ENCODE assay signal across 28 cellular contexts in genomic region chr13:37816276-37816675, GRCh38. TPM values are rescaled to one million over a fixed set of nuclear protein-coding genes. Genes with fewer than 3 reads are reported as not detected.
"Had no signal": no experiment of that assay in that cellular context is flagged by ENCODE, and none has a peak within 500 bp of the region (broad histone marks: within the 10 kb centered on the region; RNA-seq: fewer than 3 reads in every experiment).

No MANE protein-coding gene starts in this region.

- H3K4me3 ChIP-seq: ascending aorta, colonic mucosa, esophagus squamous epithelium had no signal

- H3K27ac ChIP-seq: ascending aorta, colonic mucosa, epithelial cell of prostate, esophagus squamous epithelium had no signal

- H3K4me1 Mint-ChIP-seq: activated CD4-positive, alpha-beta T cell treated with anti-CD3 and anti-CD28 coated beads for 36 hours; activated CD4-positive, alpha-beta T cell treated with anti-CD3 and anti-CD28 coated beads, Interleukin-2, amount 10 ng/mL, durations not matched to agents 24 days and 14 days; activated CD8-positive, alpha-beta memory T cell treated with anti-CD3 and anti-CD28 coated beads, Interleukin-2, amount 10 ng/mL, durations not matched to agents 7 days and 5 days; activated naive CD4-positive, alpha-beta T cell treated with anti-CD3 and anti-CD28 coated beads, Interleukin-2, amount 10 ng/mL, durations not matched to agents 7 days and 5 days; activated naive CD8-positive, alpha-beta T cell treated with anti-CD3 and anti-CD28 coated beads, Interleukin-2, amount 10 ng/mL, durations not matched to agents 7 days and 5 days; brain had no signal

- ATAC-seq: activated CD4-positive, alpha-beta T cell treated with anti-CD3 and anti-CD28 coated beads for 36 hours; activated CD8-positive, alpha-beta memory T cell treated with anti-CD3 and anti-CD28 coated beads, Interleukin-2, amount 10 ng/mL, durations not matched to agents 7 days and 5 days; activated CD8-positive, alpha-beta T cell treated with anti-CD3 and anti-CD28 coated beads, Interleukin-2, amount 10 ng/mL, durations not matched to agents 7 days and 5 days; activated naive CD4-positive, alpha-beta T cell treated with anti-CD3 and anti-CD28 coated beads, Interleukin-2, amount 50 U/mL, for 72 hours had no signal

- H3K27ac Mint-ChIP-seq: activated CD4-positive, alpha-beta memory T cell treated with anti-CD3 and anti-CD28 coated beads for 36 hours; activated CD4-positive, alpha-beta T cell treated with anti-CD3 and anti-CD28 coated beads for 36 hours; activated CD4-positive, alpha-beta T cell treated with anti-CD3 and anti-CD28 coated beads, Interleukin-2, amount 10 ng/mL, durations not matched to agents 24 days and 14 days; activated CD8-positive, alpha-beta memory T cell treated with anti-CD3 and anti-CD28 coated beads, Interleukin-2, amount 10 ng/mL, durations not matched to agents 7 days and 5 days; activated CD8-positive, alpha-beta T cell treated with anti-CD3 and anti-CD28 coated beads, Interleukin-2, amount 10 ng/mL, durations not matched to agents 7 days and 5 days; activated naive CD4-positive, alpha-beta T cell treated with anti-CD3 and anti-CD28 coated beads, Interleukin-2, amount 10 ng/mL, durations not matched to agents 7 days and 5 days; activated naive CD4-positive, alpha-beta T cell treated with anti-CD3 and anti-CD28 coated beads, Interleukin-2, amount 50 U/mL, for 72 hours; activated naive CD8-positive, alpha-beta T cell treated with anti-CD3 and anti-CD28 coated beads, Interleukin-2, amount 10 ng/mL, durations not matched to agents 7 days and 5 days; brain had no signal

- DNase-seq: activated CD4-positive, alpha-beta memory T cell treated with anti-CD3 and anti-CD28 coated beads for 36 hours; activated CD4-positive, alpha-beta T cell treated with anti-CD3 and anti-CD28 coated beads for 36 hours; activated CD4-positive, alpha-beta T cell treated with anti-CD3 and anti-CD28 coated beads, Interleukin-2, amount 10 ng/mL, durations not matched to agents 24 days and 14 days; activated CD4-positive, CD25-positive, alpha-beta regulatory T cell; activated CD4-positive, CD25-positive, alpha-beta regulatory T cell treated with anti-CD3 and anti-CD28 coated beads, Interleukin-2, amount 50 U/mL, for 72 hours; activated CD8-positive, alpha-beta memory T cell treated with anti-CD3 and anti-CD28 coated beads, Interleukin-2, amount 10 ng/mL, durations not matched to agents 7 days and 5 days; activated CD8-positive, alpha-beta memory T cell treated with anti-CD3 and anti-CD28 coated beads, Interleukin-2, amount 50 U/mL, for 4 hours; activated CD8-positive, alpha-beta T cell treated with anti-CD3 and anti-CD28 coated beads, Interleukin-2, amount 10 ng/mL, durations not matched to agents 7 days and 5 days; activated gamma-delta T cell; activated naive CD4-positive, alpha-beta T cell; activated naive CD4-positive, alpha-beta T cell treated with anti-CD3 and anti-CD28 coated beads, Interleukin-2, amount 10 ng/mL, durations not matched to agents 7 days and 5 days; activated naive CD8-positive, alpha-beta T cell treated with anti-CD3 and anti-CD28 coated beads, Interleukin-2, amount 10 ng/mL, durations not matched to agents 7 days and 5 days; activated T-cell treated with anti-CD3 and anti-CD28 coated beads, Interleukin-2, amount 50 U/mL, for 1 hour; activated T-cell treated with anti-CD3 and anti-CD28 coated beads, Interleukin-2, amount 50 U/mL, for 48 hours; caudate nucleus; colonic mucosa; effector CD8-positive, alpha-beta T cell; esophagus squamous epithelium; foreskin fibroblast; head of caudate nucleus; hippocampal formation; T-helper 2 cell had no signal

- H3K36me3 ChIP-seq: ascending aorta, colonic mucosa, esophagus squamous epithelium had no signal

- H3K4me3 Mint-ChIP-seq: activated CD4-positive, alpha-beta memory T cell treated with anti-CD3 and anti-CD28 coated beads for 36 hours; activated CD4-positive, alpha-beta T cell treated with anti-CD3 and anti-CD28 coated beads for 36 hours; activated CD4-positive, alpha-beta T cell treated with anti-CD3 and anti-CD28 coated beads, Interleukin-2, amount 10 ng/mL, durations not matched to agents 24 days and 14 days; activated CD8-positive, alpha-beta memory T cell treated with anti-CD3 and anti-CD28 coated beads, Interleukin-2, amount 10 ng/mL, durations not matched to agents 7 days and 5 days; activated CD8-positive, alpha-beta T cell treated with anti-CD3 and anti-CD28 coated beads, Interleukin-2, amount 10 ng/mL, durations not matched to agents 7 days and 5 days; activated naive CD4-positive, alpha-beta T cell treated with anti-CD3 and anti-CD28 coated beads, Interleukin-2, amount 10 ng/mL, durations not matched to agents 7 days and 5 days; activated naive CD8-positive, alpha-beta T cell treated with anti-CD3 and anti-CD28 coated beads, Interleukin-2, amount 10 ng/mL, durations not matched to agents 7 days and 5 days; brain had no signal

- H3K36me3 Mint-ChIP-seq: activated CD4-positive, alpha-beta memory T cell treated with anti-CD3 and anti-CD28 coated beads for 36 hours; activated CD8-positive, alpha-beta memory T cell treated with anti-CD3 and anti-CD28 coated beads, Interleukin-2, amount 10 ng/mL, durations not matched to agents 7 days and 5 days; activated naive CD4-positive, alpha-beta T cell treated with anti-CD3 and anti-CD28 coated beads, Interleukin-2, amount 10 ng/mL, durations not matched to agents 7 days and 5 days; activated naive CD8-positive, alpha-beta T cell treated with anti-CD3 and anti-CD28 coated beads, Interleukin-2, amount 10 ng/mL, durations not matched to agents 7 days and 5 days had no signal

- H3K27me3 ChIP-seq: ascending aorta, colonic mucosa, esophagus squamous epithelium had no signal

- H3K27me3 Mint-ChIP-seq: activated CD4-positive, alpha-beta memory T cell treated with anti-CD3 and anti-CD28 coated beads for 36 hours; activated CD4-positive, alpha-beta T cell treated with anti-CD3 and anti-CD28 coated beads for 36 hours; activated CD4-positive, alpha-beta T cell treated with anti-CD3 and anti-CD28 coated beads, Interleukin-2, amount 10 ng/mL, durations not matched to agents 24 days and 14 days; activated CD8-positive, alpha-beta memory T cell treated with anti-CD3 and anti-CD28 coated beads, Interleukin-2, amount 10 ng/mL, durations not matched to agents 7 days and 5 days; activated naive CD4-positive, alpha-beta T cell treated with anti-CD3 and anti-CD28 coated beads, Interleukin-2, amount 10 ng/mL, durations not matched to agents 7 days and 5 days; activated naive CD8-positive, alpha-beta T cell treated with anti-CD3 and anti-CD28 coated beads, Interleukin-2, amount 10 ng/mL, durations not matched to agents 7 days and 5 days; brain had no signal

RNA-seq across cellular contexts. Expression of gene TRPC4, which starts 53.3 kb away (rescaled TPM):
- total RNA-seq: activated CD4-positive, alpha-beta memory T cell treated with anti-CD3 and anti-CD28 coated beads for 36 hours; activated CD4-positive, alpha-beta T cell treated with anti-CD3 and anti-CD28 coated beads for 36 hours; activated CD4-positive, alpha-beta T cell treated with anti-CD3 and anti-CD28 coated beads, Interleukin-2, amount 10 ng/mL, durations not matched to agents 24 days and 14 days; activated CD8-positive, alpha-beta memory T cell treated with anti-CD3 and anti-CD28 coated beads for 36 hours; activated CD8-positive, alpha-beta memory T cell treated with anti-CD3 and anti-CD28 coated beads, Interleukin-2, amount 10 ng/mL, durations not matched to agents 7 days and 5 days; activated CD8-positive, alpha-beta T cell treated with anti-CD3 and anti-CD28 coated beads, Interleukin-2, amount 10 ng/mL, durations not matched to agents 7 days and 5 days; activated naive CD4-positive, alpha-beta T cell treated with anti-CD3 and anti-CD28 coated beads, Interleukin-2, amount 50 U/mL, for 72 hours; activated naive CD8-positive, alpha-beta T cell treated with anti-CD3 and anti-CD28 coated beads, Interleukin-2, amount 10 ng/mL, durations not matched to agents 7 days and 5 days; dermis microvascular lymphatic vessel endothelial cell had no signal
